Comparison of ENCODE assay signal across 9 cellular contexts in the genomic region with DNA sequence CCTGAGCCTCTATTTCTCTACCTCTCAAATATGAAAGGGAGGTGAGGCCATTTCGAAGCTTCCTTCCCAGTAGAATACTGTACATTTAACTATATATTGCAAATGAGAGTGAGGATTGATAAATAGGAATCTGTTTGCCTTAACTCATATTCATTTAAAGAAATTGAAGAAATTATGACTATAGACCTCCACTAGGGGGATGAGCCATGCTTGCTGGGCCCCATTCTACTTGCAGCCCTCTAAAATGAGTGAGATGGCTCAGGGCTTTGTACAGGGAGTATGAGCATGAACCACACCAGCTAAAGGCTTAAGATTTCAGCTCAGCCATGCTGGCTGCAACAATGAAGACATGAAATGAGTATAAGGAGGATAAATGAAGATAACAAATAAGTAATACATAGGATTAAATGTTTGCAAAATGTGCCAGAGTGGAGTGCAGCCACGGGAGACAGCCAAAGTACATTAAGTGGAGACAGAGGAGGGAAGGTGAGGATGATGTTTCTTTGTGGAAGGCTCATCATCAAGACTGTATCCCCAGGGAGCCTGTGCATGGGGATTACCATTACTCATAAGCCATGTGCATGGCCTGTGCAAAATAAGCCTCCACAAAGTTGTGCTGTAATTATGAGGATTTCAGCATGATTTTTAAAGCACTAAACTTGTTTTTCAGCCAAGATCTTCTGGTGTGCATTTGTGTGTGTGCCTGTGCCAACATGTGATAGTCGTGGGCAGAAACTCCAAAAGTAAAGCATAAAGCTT.
A peak's percentile ranks its signal among the peaks of the same experiment; 100 is the strongest.
DNase-seq lines count a peak whose midpoint lies in the region; ATAC-seq and TF ChIP-seq lines count a peak whose summit lies in the region.
"Had no signal": no experiment of that assay in that cellular context is flagged by ENCODE, and none has a peak within 500 bp of the region (broad histone marks: within the 10 kb centered on the region; RNA-seq: fewer than 3 reads in every experiment).

No MANE protein-coding gene starts in this region.

- H3K9me2 ChIP-seq in neural cell (ENCODE audit: insufficient read depth, low read length), result no peaks in the 10 kb centered on the region

- no peak for TF ChIP-seq POLR2A in NB4 (IDR thresholded peaks at IDR 0.05; ENCODE audit: extremely low read depth, insufficient read length)

- H3F3A ChIP-seq in neural cell (ENCODE audit: insufficient read depth, low read length, poor library complexity, severe bottlenecking), result no peaks in the 10 kb centered on the region

- H3K79me2 ChIP-seq in neural cell (replicated peaks; ENCODE audit: insufficient read depth, low read length), result no peaks in the 10 kb centered on the region

- H3K4me2 ChIP-seq in neural cell (ENCODE audit: low read length), result no peak overlapping the region

- H3K9me3 ChIP-seq in neural cell (ENCODE audit: low read length), result no peaks in the 10 kb centered on the region

- peak; percentile 4; the same call in 1 of the 3 replicates for TF ChIP-seq CTCF in GM12872 (IDR thresholded peaks at IDR 0.05; ENCODE audit: insufficient read depth, low read depth, low read length)
- TF ChIP-seq CTCF in NB4 (IDR thresholded peaks at IDR 0.05; ENCODE audit: low read depth, low read length), result peak; percentile 30
- no peak; the same call in 1 of the 2 replicates for TF ChIP-seq CTCF in WTC11 (IDR thresholded peaks at IDR 0.05)
- TF ChIP-seq CTCF in neural cell (IDR thresholded peaks at IDR 0.05; ENCODE audit: poor library complexity, severe bottlenecking), result peak; percentile 36
- TF ChIP-seq CTCF in GM20000 (IDR thresholded peaks at IDR 0.05; ENCODE audit: extremely low read depth, missing control alignments), result no peak

- no peak overlapping the region for H3K27ac ChIP-seq in neural cell (ENCODE audit: low read length)

- peaks cover 9% of the 10 kb centered on the region for H3K36me3 Mint-ChIP-seq in WTC11

- no peak overlapping the region for H3K4me3 ChIP-seq in NB4 (ENCODE audit: low read depth, low read length)
- H3K4me3 ChIP-seq in neural cell (ENCODE audit: low read length), result no peak overlapping the region

- no peak overlapping the region for H3K9ac ChIP-seq in neural cell (ENCODE audit: low read length)

- ATAC-seq in WTC11, result peak; percentile 35

- CTCF ChIA-PET in WTC11 (lab: Charles Lee), result no interaction called here

- H3K4me3 Mint-ChIP-seq in WTC11, result no peak overlapping the region

- H3K27ac Mint-ChIP-seq in WTC11, result peak overlapping the region; percentile 66; the same call in 1 of the 2 replicates

- POLR2A ChIA-PET in WTC11 (lab: Charles Lee), result interaction anchor here (0.5 kb wide), 1 partner anchor 21 kb away, joined by 4 read pairs; no protein-coding TSS in a partner anchor

- H2AFZ ChIP-seq in neural cell (ENCODE audit: low read depth, low read length), result no peak overlapping the region

- TF ChIP-seq EP300 in neural cell (conservative IDR thresholded peaks at IDR 0.05; ENCODE audit: poor library complexity, severe bottlenecking), result no peak

- DNase-seq in NB4 (ENCODE audit: low read depth) (peak; percentile 19), WTC11 (ENCODE audit: low spot score) (no peak), glomerular visceral epithelial cell (ENCODE audit: extremely low spot score) (no peak), GM20000 (ENCODE audit: low spot score) (no peak)
- DNase-seq in activated CD8-positive, alpha-beta memory T cell treated with anti-CD3 and anti-CD28 coated beads, Interleukin-2, amount 50 U/mL, for 48 hours, result no peak
- DNase-seq: DMS79 treated with DMSO at 0.1 percent for 48 hours, SW 1271 had no signal

- peaks cover 13% of the 10 kb centered on the region; the same call in 1 of the 2 replicates for H3K9me3 Mint-ChIP-seq in WTC11

- TF ChIP-seq RAD21 in neural cell (conservative IDR thresholded peaks at IDR 0.05), result no peak

- H3K36me3 ChIP-seq in neural cell (ENCODE audit: insufficient read depth, low read length), result no peaks in the 10 kb centered on the region

- no peaks in the 10 kb centered on the region for H3K27me3 Mint-ChIP-seq in WTC11 (ENCODE audit: low read depth)

- no peaks in the 10 kb centered on the region for H3K27me3 ChIP-seq in neural cell (ENCODE audit: insufficient read depth, low read depth, low read length)

- H3K4me1 Mint-ChIP-seq in WTC11, result peaks cover 51% of the 10 kb centered on the region

- H4K20me1 ChIP-seq in neural cell (ENCODE audit: insufficient read depth), result no peaks in the 10 kb centered on the region

TF ChIP-seq in WTC11, 78 proteins besides CTCF, POLR2A, EP300 and RAD21 (continues in another document):
- TF ChIP-seq, protein P1, sequence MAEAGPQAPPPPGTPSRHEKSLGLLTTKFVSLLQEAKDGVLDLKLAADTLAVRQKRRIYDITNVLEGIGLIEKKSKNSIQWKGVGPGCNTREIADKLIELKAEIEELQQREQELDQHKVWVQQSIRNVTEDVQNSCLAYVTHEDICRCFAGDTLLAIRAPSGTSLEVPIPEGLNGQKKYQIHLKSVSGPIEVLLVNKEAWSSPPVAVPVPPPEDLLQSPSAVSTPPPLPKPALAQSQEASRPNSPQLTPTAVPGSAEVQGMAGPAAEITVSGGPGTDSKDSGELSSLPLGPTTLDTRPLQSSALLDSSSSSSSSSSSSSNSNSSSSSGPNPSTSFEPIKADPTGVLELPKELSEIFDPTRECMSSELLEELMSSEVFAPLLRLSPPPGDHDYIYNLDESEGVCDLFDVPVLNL (CRISPR knock-in tag; IDR thresholded peaks at IDR 0.05; ENCODE audit: borderline replicate concordance, low read depth), result no peak
- TF ChIP-seq, protein P2, sequence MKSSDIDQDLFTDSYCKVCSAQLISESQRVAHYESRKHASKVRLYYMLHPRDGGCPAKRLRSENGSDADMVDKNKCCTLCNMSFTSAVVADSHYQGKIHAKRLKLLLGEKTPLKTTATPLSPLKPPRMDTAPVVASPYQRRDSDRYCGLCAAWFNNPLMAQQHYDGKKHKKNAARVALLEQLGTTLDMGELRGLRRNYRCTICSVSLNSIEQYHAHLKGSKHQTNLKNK (CRISPR knock-in tag; IDR thresholded peaks at IDR 0.05), result no peak
- TF ChIP-seq IRF2 (CRISPR knock-in tag; IDR thresholded peaks at IDR 0.05; ENCODE audit: borderline replicate concordance, low read depth) (no peak), NFYB (CRISPR knock-in tag; conservative IDR thresholded peaks at IDR 0.05; ENCODE audit: low read depth) (no peak)
- TF ChIP-seq, protein P3, sequence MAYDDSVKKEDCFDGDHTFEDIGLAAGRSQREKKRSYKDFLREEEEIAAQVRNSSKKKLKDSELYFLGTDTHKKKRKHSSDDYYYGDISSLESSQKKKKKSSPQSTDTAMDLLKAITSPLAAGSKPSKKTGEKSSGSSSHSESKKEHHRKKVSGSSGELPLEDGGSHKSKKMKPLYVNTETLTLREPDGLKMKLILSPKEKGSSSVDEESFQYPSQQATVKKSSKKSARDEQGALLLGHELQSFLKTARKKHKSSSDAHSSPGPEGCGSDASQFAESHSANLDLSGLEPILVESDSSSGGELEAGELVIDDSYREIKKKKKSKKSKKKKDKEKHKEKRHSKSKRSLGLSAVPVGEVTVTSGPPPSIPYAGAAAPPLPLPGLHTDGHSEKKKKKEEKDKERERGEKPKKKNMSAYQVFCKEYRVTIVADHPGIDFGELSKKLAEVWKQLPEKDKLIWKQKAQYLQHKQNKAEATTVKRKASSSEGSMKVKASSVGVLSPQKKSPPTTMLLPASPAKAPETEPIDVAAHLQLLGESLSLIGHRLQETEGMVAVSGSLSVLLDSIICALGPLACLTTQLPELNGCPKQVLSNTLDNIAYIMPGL (CRISPR knock-in tag; IDR thresholded peaks at IDR 0.05), result no peak
- TF ChIP-seq, protein P4, sequence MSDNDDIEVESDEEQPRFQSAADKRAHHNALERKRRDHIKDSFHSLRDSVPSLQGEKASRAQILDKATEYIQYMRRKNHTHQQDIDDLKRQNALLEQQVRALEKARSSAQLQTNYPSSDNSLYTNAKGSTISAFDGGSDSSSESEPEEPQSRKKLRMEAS (CRISPR knock-in tag; IDR thresholded peaks at IDR 0.05), result no peak

TF ChIP-seq in neural cell, 6 proteins besides CTCF, POLR2A, EP300 and RAD21:
- TF ChIP-seq EZH2 (IDR thresholded peaks at IDR 0.05; ENCODE audit: borderline replicate concordance, insufficient read depth, low read length, poor library complexity, severe bottlenecking) (no peak), TAF1 (IDR thresholded peaks at IDR 0.05; ENCODE audit: low read depth) (no peak), POLR2AphosphoS5 (IDR thresholded peaks at IDR 0.05) (no peak), SMC3 (conservative IDR thresholded peaks at IDR 0.05; ENCODE audit: poor library complexity) (no peak), MXI1 (conservative IDR thresholded peaks at IDR 0.05; ENCODE audit: poor library complexity, severe bottlenecking) (no peak)

Comparison
In these comparisons a context has a peak if more than half of its experiments do, and no peak if none do; other contexts are left out.
1. CTCF ChIP-seq: peak in GM12872 (single experiment), NB4 (single experiment) and neural cell (single experiment); none in WTC11 (single experiment) and GM20000 (single experiment).